ENCODE assay signal across 8 cellular contexts in the genomic region with DNA sequence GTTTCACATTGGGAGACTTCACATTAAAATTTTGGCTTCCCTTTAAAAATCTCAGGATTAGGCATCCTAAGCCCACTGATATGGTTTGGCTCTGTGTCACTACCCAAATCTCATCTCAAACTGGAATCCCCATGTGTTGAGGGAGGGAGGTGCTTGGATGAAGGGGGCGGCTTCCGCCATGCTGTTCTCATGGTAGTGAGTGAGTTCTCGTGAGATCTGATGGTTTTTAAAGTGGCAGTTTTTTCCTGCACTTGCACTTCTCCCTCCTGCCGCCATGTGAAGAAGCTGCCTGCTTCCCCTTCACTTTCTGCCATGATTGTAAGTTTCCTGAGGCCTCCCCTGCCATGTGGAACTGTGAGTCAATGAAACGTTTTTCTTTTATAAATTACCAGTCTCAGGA.
"Had no signal": no experiment of that assay in that cellular context is flagged by ENCODE, and none has a peak within 500 bp of the region (broad histone marks: within the 10 kb centered on the region; RNA-seq: fewer than 3 reads in every experiment).

No MANE protein-coding gene starts in this region.

- H3K27ac ChIP-seq: GM23248, KMS-11 had no signal

- H3K4me3 ChIP-seq: GM23248 had no signal

- DNase-seq: GM23248, H9, HCEC 1CT, IMR-90 had no signal

- H3K9ac ChIP-seq: GM23248, KMS-11 had no signal

- H2AFZ ChIP-seq: GM23248 had no signal

- H3K27ac Mint-ChIP-seq: H9 had no signal

- H3K4me3 Mint-ChIP-seq: H9 had no signal

- H3K4me2 ChIP-seq: KMS-11 had no signal

- FAIRE-seq: H1, H54, HTR-8/SVneo had no signal
